In genomic region chr1:147494998-147495580, GRCh38 we compare ENCODE assay signal across 8 cellular contexts. TPM values are rescaled to one million over a fixed set of nuclear protein-coding genes. Genes with fewer than 3 reads are reported as not detected.
DNase-seq lines count a peak whose midpoint lies in the region; ATAC-seq, FAIRE-seq and TF ChIP-seq lines count a peak whose summit lies in the region.

No MANE protein-coding gene starts in this region.

- no peaks in the 10 kb centered on the region for H3K9me2 ChIP-seq in Loucy (replicated peaks; ENCODE audit: low read depth, low read length)

- no peak overlapping the region for H3K4me3 ChIP-seq in Loucy (ENCODE audit: low read length, poor library complexity, severe bottlenecking)

- FAIRE-seq in urothelium cell line (lab: Jason Lieb, UNC), result no peak

- peak overlapping the region; percentile 50; the same call in 1 of the 2 replicates for H2AFZ ChIP-seq in Loucy (ENCODE audit: low read length)

- H3K27me3 ChIP-seq in Loucy (ENCODE audit: insufficient read depth, low read length, poor library complexity, severe bottlenecking), result no peaks in the 10 kb centered on the region

- no peaks in the 10 kb centered on the region for H3F3A ChIP-seq in Loucy (ENCODE audit: low read depth)

- H3K9me3 ChIP-seq in Loucy (ENCODE audit: insufficient read depth, low read depth, low read length), result no peaks in the 10 kb centered on the region

- H3K4me1 ChIP-seq in Loucy (ENCODE audit: insufficient read depth, low read length, poor library complexity, severe bottlenecking), result peaks cover under 1% of the 10 kb centered on the region

- TF ChIP-seq CTCF in Loucy (conservative IDR thresholded peaks at IDR 0.05; ENCODE audit: low read length), result peak; percentile 97

- H4K20me1 ChIP-seq in Loucy (ENCODE audit: insufficient read depth, low read length, poor library complexity, severe bottlenecking), result no peaks in the 10 kb centered on the region

- intact Hi-C loops in posterior vena cava (cut with DNase I), result loop anchor here (5.0 to 10.0 kb wide), 3 partner anchors 132 to 400 kb away; no protein-coding TSS in a partner anchor

- DNase-seq in DMS79 treated with DMSO at 0.1 percent for 48 hours (lab: John Stamatoyannopoulos, UW) (peak; percentile 60), SHP77 treated with DMSO at 0.1 percent for 48 hours (lab: John Stamatoyannopoulos, UW) (peak; percentile 80), globus pallidus (ENCODE audit: low spot score) (peak; percentile 68), posterior vena cava (ENCODE audit: low spot score) (peak; percentile 84), urothelium cell line (ENCODE audit: low spot score) (peak; percentile 81)
- peak; percentile 57 for DNase-seq in activated gamma-delta T cell treated with anti-CD3 and anti-CD28 coated beads, Interleukin-2, amount 50 U/mL, for 16 hours (ENCODE audit: low read depth)

- H3K36me3 ChIP-seq in Loucy (ENCODE audit: insufficient read depth, low read length), result no peaks in the 10 kb centered on the region

- no peak overlapping the region for H3K4me2 ChIP-seq in Loucy (ENCODE audit: low read depth, low read length, poor library complexity, severe bottlenecking)

- no peak overlapping the region for H3K9ac ChIP-seq in Loucy (ENCODE audit: low read depth, low read length, poor library complexity, severe bottlenecking)

- peak; percentile 74 for ATAC-seq in GM21717 (IDR thresholded peaks at IDR 0.05; ENCODE audit: unreplicated experiment)

- no peaks in the 10 kb centered on the region for H3K79me2 ChIP-seq in Loucy (ENCODE audit: insufficient read depth, low read length)

RNA-seq across cellular contexts. Expression of gene BCL9, which starts 46.2 kb away (rescaled TPM):
- total RNA-seq in posterior vena cava, result 10 to 100 TPM; 25.0 to 26.6 TPM
